Comparison of ENCODE assay signal across 12 cellular contexts in genomic region chr14:91394105-91395081, GRCh38. TPM values are rescaled to one million over a fixed set of nuclear protein-coding genes. Genes with fewer than 3 reads are reported as not detected.
DNase-seq lines count a peak whose midpoint lies in the region; ATAC-seq, FAIRE-seq and TF ChIP-seq lines count a peak whose summit lies in the region.
"Had no signal": no experiment of that assay in that cellular context is flagged by ENCODE, and none has a peak within 500 bp of the region (broad histone marks: within the 10 kb centered on the region; RNA-seq: fewer than 3 reads in every experiment).

No MANE protein-coding gene starts in this region.

- H3K4ac ChIP-seq in H9 (ENCODE audit: low read depth, low read length), result no peak overlapping the region

- peaks cover 15 to 59% of the 10 kb centered on the region in 2 donors for H3K36me3 Mint-ChIP-seq in CD4-positive, alpha-beta memory T cell
- peaks cover 0 to 3% (median 3%) of the 10 kb centered on the region in 3 experiments; a peak in 5 of 7 replicates for H3K36me3 Mint-ChIP-seq in H9 (ENCODE audit: insufficient read depth in 1 of 3, low read depth in 3 of 3)
- H3K36me3 Mint-ChIP-seq in immature natural killer cell, result peaks cover 0 to 4% (median 4%) of the 10 kb centered on the region in 3 donors

- no peak overlapping the region for H3K4me3 ChIP-seq in CD4-positive, alpha-beta memory T cell (ENCODE audit: low read length in 2 of 2)
- peak overlapping the region; percentile 63 for H3K4me3 ChIP-seq in OCI-LY7 (ENCODE audit: low read depth, low read length, poor library complexity, severe bottlenecking)
- H3K4me3 ChIP-seq: GM23248, suprapubic skin had no signal

- H3K27me3 Mint-ChIP-seq in CD4-positive, alpha-beta memory T cell, result no peaks in the 10 kb centered on the region
- H3K27me3 Mint-ChIP-seq in H9 (ENCODE audit: low read depth) (no peaks in the 10 kb centered on the region), immature natural killer cell (ENCODE audit: low read depth in 3 of 3) (peaks cover 0 to 10% (median 9%) of the 10 kb centered on the region in 3 donors)

- no peaks in the 10 kb centered on the region for H3K23me2 ChIP-seq in H9 (ENCODE audit: insufficient read length, low read depth, low read length, poor library complexity, severe bottlenecking)

- no peak for TF ChIP-seq POLR2A in H54 (IDR thresholded peaks at IDR 0.05; ENCODE audit: low read depth, low read length)

- H3K9me3 ChIP-seq in CD4-positive, alpha-beta memory T cell (ENCODE audit: control insufficient read depth in 1 of 2, low read length in 2 of 2), result no peaks in the 10 kb centered on the region
- H3K9me3 ChIP-seq in H9 (ENCODE audit: control insufficient read depth, low read depth, low read length) (no peaks in the 10 kb centered on the region), OCI-LY7 (ENCODE audit: low read length) (no peaks in the 10 kb centered on the region)
- H3K9me3 ChIP-seq: suprapubic skin had no signal

- no peak overlapping the region for H2AK5ac ChIP-seq in H9 (ENCODE audit: insufficient read length, low read length)

- peaks cover 73 to 95% (median 86%) of the 10 kb centered on the region in 4 donors for H3K4me1 Mint-ChIP-seq in CD4-positive, alpha-beta memory T cell
- H3K4me1 Mint-ChIP-seq in H9 (peaks cover 73 to 77% of the 10 kb centered on the region in 2 experiments), immature natural killer cell (peaks cover 95 to 100% of the 10 kb centered on the region in 2 donors)

- no peaks in the 10 kb centered on the region for H3K9me2 ChIP-seq in OCI-LY7 (ENCODE audit: insufficient read depth, low read length)

- H3K79me1 ChIP-seq in H9 (ENCODE audit: insufficient read depth, low read depth, low read length, poor library complexity, severe bottlenecking), result peaks cover 5% of the 10 kb centered on the region

- no peak overlapping the region for H2BK12ac ChIP-seq in H9 (ENCODE audit: insufficient read length, low read depth, low read length)

- TF ChIP-seq CTCF in H9 (conservative IDR thresholded peaks at IDR 0.05) (no peak), OCI-LY7 (conservative IDR thresholded peaks at IDR 0.05; ENCODE audit: low read length) (no peak)

- no peak overlapping the region for H3K14ac ChIP-seq in H9 (ENCODE audit: insufficient read depth, low read length)

- FAIRE-seq in H54 (lab: Jason Lieb, UNC), result no peak

- H3K36me3 ChIP-seq in CD4-positive, alpha-beta memory T cell (ENCODE audit: insufficient read depth, low read length), result peaks cover 17% of the 10 kb centered on the region
- H3K36me3 ChIP-seq in OCI-LY7 (ENCODE audit: insufficient read depth, low read length), result peaks cover 71% of the 10 kb centered on the region
- H3K36me3 ChIP-seq: suprapubic skin had no signal

- POLR2A ChIA-PET in CD4-positive, alpha-beta memory T cell (lab: Charles Lee; ENCODE audit: partially characterized antibody), result interaction anchor here (1.0 to 22.5 kb wide), 4 partner anchors 11 to 49 kb away, joined by 3 to 520 read pairs (median 20); partner anchors contain the start of gene CCDC88C
- POLR2A ChIA-PET in OCI-LY7 (lab: Charles Lee), result interaction anchor here (0.7 to 4.5 kb wide), 12 partner anchors 16 to 70 kb away, joined by 3 to 33 read pairs (median 5); no protein-coding TSS in a partner anchor

- H2BK20ac ChIP-seq in H9 (ENCODE audit: low read depth, low read length, poor library complexity, severe bottlenecking), result no peak overlapping the region

- H3K18ac ChIP-seq in H9 (ENCODE audit: insufficient read length, low read depth, low read length), result no peak overlapping the region

- peak overlapping the region; percentile 36 for H3K27ac ChIP-seq in CD4-positive, alpha-beta memory T cell (ENCODE audit: low read depth, low read length)
- no peak overlapping the region for H3K27ac ChIP-seq in H9 (ENCODE audit: insufficient read length, low read depth, low read length)
- H3K27ac ChIP-seq in OCI-LY7 (ENCODE audit: low read depth, low read length, poor library complexity, severe bottlenecking), result peak overlapping the region; percentile 89
- H3K27ac ChIP-seq: GM23248, suprapubic skin had no signal

- no peaks in the 10 kb centered on the region for H4K20me1 ChIP-seq in H9 (ENCODE audit: control insufficient read depth, insufficient read depth, insufficient read length)
- peaks cover 48% of the 10 kb centered on the region for H4K20me1 ChIP-seq in OCI-LY7 (ENCODE audit: insufficient read depth, low read length)

- no peak overlapping the region for H4K91ac ChIP-seq in H9 (ENCODE audit: insufficient read length, low read depth, low read length)

- H2BK5ac ChIP-seq in H9 (ENCODE audit: insufficient read length, low read length), result no peak overlapping the region

- H3K27me3 ChIP-seq in CD4-positive, alpha-beta memory T cell (ENCODE audit: insufficient read depth, low read length), result no peaks in the 10 kb centered on the region
- H3K27me3 ChIP-seq in H9 (ENCODE audit: insufficient read depth, low read length), result no peaks in the 10 kb centered on the region

- peaks cover 100% of the 10 kb centered on the region for H3K4me1 ChIP-seq in CD4-positive, alpha-beta memory T cell (ENCODE audit: insufficient read depth, low read length)
- H3K4me1 ChIP-seq in H9 (ENCODE audit: insufficient read depth, low read length) (peaks cover 33% of the 10 kb centered on the region), OCI-LY7 (ENCODE audit: insufficient read depth, low read length, poor library complexity, severe bottlenecking) (peaks cover 98% of the 10 kb centered on the region)

- H2BK120ac ChIP-seq in H9 (ENCODE audit: low read depth, low read length, poor library complexity, severe bottlenecking), result no peak overlapping the region

- 0 out of 2 replicates have a peak overlapping the region, but pooled peaks have one; percentile 15 for H2BK15ac ChIP-seq in H9 (ENCODE audit: low read depth, low read length)

- H3K4me2 ChIP-seq in H9 (ENCODE audit: insufficient read depth, insufficient read length, low read length) (no peak overlapping the region), OCI-LY7 (ENCODE audit: low read length) (peak overlapping the region; percentile 98)

- H3K56ac ChIP-seq in H9 (ENCODE audit: insufficient read length, low read depth, low read length), result no peak overlapping the region

- peak overlapping the region; percentile 17 to 81 (median 48) for H3K4me3 Mint-ChIP-seq in CD4-positive, alpha-beta memory T cell
- H3K4me3 Mint-ChIP-seq in H9, result peak overlapping the region; percentile 37 to 43; a peak in 4 of 5 replicates
- peak overlapping the region; percentile 52 to 100 (median 99) for H3K4me3 Mint-ChIP-seq in immature natural killer cell

- peak overlapping the region; percentile 76 to 98 (median 87) for H3K27ac Mint-ChIP-seq in CD4-positive, alpha-beta memory T cell
- H3K27ac Mint-ChIP-seq in H9, result peak overlapping the region; percentile 74 to 89 (median 78); a peak in 6 of 7 replicates
- peak overlapping the region; percentile 95 to 98 (median 96) for H3K27ac Mint-ChIP-seq in immature natural killer cell

- intact Hi-C loops in CD4-positive, alpha-beta memory T cell (cut with micrococcal nuclease), result no loop called here
- intact Hi-C loops in OCI-LY7 (cut with micrococcal nuclease; ENCODE audit: unreplicated experiment), result no loop called here

- DNase-seq in CD4-positive, alpha-beta memory T cell, result peak in 1 of 5 donors; percentile 29
- DNase-seq in H9 (no peak), OCI-LY7 (ENCODE audit: low spot score) (no peak), immature natural killer cell (no peak), NCI-H1105 treated with DMSO at 0.1 percent for 48 hours (lab: John Stamatoyannopoulos, UW) (no peak), germinal center (ENCODE audit: low spot score) (no peak), H54 (ENCODE audit: insufficient read length, low spot score) (no peak)
- DNase-seq: activated effector memory CD4-positive, alpha-beta T cell treated with Interleukin-2 at 50 U/mL for 16 hours; GM23248; NCI-H1436 had no signal

- H3K79me2 ChIP-seq in H9 (ENCODE audit: insufficient read depth, low read length) (peaks cover 16% of the 10 kb centered on the region; the same call in 1 of the 2 replicates), OCI-LY7 (ENCODE audit: insufficient read depth, low read depth, low read length) (peaks cover 100% of the 10 kb centered on the region)

- no CpG with 5 or more reads among the region's 17 CpGs for WGBS in H9 (ENCODE audit: extremely low coverage, insufficient read length, low lambda C conversion rate)

- no peak overlapping the region for H3K9ac ChIP-seq in H9 (ENCODE audit: extremely low read depth, insufficient read length, low read length)
- H3K9ac ChIP-seq: GM23248 had no signal

- BruUV-seq in OCI-LY7 (replicated peaks; lab: Mats Ljungman, UMichigan), result no TSS peak

- no peak overlapping the region for H3K23ac ChIP-seq in H9 (ENCODE audit: insufficient read length, low read depth, low read length)

- CTCF ChIA-PET in CD4-positive, alpha-beta memory T cell (lab: Charles Lee; ENCODE audit: partially characterized antibody), result interaction anchor here (0.9 to 2.6 kb wide), 5 partner anchors 8 to 71 kb away, joined by 3 to 6 read pairs (median 4); no protein-coding TSS in a partner anchor
- CTCF ChIA-PET in OCI-LY7 (lab: Charles Lee; ENCODE audit: unreplicated experiment), result interaction anchor here (0.6 kb wide), 1 partner anchor 35 kb away, joined by 3 read pairs; no protein-coding TSS in a partner anchor

- no peak overlapping the region for H4K5ac ChIP-seq in H9 (ENCODE audit: insufficient read length, low read depth, low read length)

- H2AFZ ChIP-seq in H9 (ENCODE audit: low read length), result no peak overlapping the region
- no peak overlapping the region for H2AFZ ChIP-seq in OCI-LY7 (ENCODE audit: low read length)
- H2AFZ ChIP-seq: GM23248 had no signal

- no peak for ATAC-seq in GM21717 (IDR thresholded peaks at IDR 0.05; ENCODE audit: unreplicated experiment)

- H3T11ph ChIP-seq in H9 (ENCODE audit: low read length), result no peak overlapping the region

- H3K9me3 Mint-ChIP-seq in CD4-positive, alpha-beta memory T cell, result no peaks in the 10 kb centered on the region
- H3K9me3 Mint-ChIP-seq in H9 (no peaks in the 10 kb centered on the region; a peak in 2 of 5 replicates), immature natural killer cell (no peaks in the 10 kb centered on the region)

- H4K8ac ChIP-seq in H9 (replicated peaks; ENCODE audit: insufficient read length, low read depth, low read length), result no peak overlapping the region

RNA-seq across cellular contexts. Expression of gene CCDC88C, which starts 23.2 kb away (rescaled TPM):
- total RNA-seq in CD4-positive, alpha-beta memory T cell, result 100 to 1,000 TPM; 272 to 293 TPM
- polyA plus RNA-seq in CD4-positive, alpha-beta memory T cell, result 10 to 100 TPM; 17.1 to 51.1 TPM
- 46.6 and 52.4 TPM in 2 replicates for total RNA-seq in H9 (2021)
- total RNA-seq in OCI-LY7 (2014; rRNA removed; shearing (Covaris generic)), result 89.3 and 137 TPM in 2 replicates
- 253 and 262 TPM in 2 replicates for total RNA-seq in OCI-LY7 (2022)
- 10 to 100 TPM; 19.5 to 58.2 (median 21.2) TPM for polyA plus RNA-seq in immature natural killer cell
- total RNA-seq: GM23248 had no signal
- polyA plus RNA-seq: GM23248 had no signal

Comparison
In these comparisons a context has a peak if more than half of its experiments do, and no peak if none do; other contexts are left out.
1. H3K4me3 Mint-ChIP-seq: peak in every context shown above with its lines; median percentile 99 in immature natural killer cell; 48 in CD4-positive, alpha-beta memory T cell; 40 in H9.